ENCODE assay signal across 9 cellular contexts in the genomic region with DNA sequence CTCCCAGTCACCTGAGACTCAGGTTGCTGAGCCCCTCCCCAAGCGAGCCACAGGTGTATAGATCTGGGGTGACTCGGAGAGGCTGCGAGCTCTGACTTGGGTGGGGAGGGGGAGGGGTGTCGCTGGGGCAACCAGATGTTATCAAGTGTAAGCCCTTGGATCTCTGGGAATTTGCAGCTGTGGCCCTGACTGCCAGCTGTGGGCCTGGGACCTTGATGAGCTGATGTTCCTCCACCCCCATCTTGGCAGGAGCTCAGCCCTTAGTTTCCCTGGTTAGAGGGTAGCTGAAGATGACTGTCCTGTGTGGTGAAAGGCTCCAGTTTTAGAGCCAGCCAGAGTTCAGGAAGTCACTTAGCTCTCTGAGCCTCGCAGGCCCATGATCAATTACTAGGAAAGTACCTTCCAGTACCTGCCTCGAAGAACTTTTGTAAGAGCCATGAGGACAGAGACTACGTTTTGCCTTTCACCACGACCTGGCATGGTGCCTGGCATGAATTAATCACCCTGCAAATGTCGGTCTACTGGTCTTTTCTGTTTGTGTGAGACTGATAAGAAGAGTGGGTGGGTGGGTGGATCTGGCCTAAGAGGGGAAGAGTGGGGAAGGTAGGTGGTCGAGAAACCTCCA. TPM values are rescaled to one million over a fixed set of nuclear protein-coding genes. Genes with fewer than 3 reads are reported as not detected.
A peak's percentile ranks its signal among the peaks of the same experiment; 100 is the strongest.
DNase-seq lines count a peak whose midpoint lies in the region; ATAC-seq, FAIRE-seq and TF ChIP-seq lines count a peak whose summit lies in the region.
"Had no signal": no experiment of that assay in that cellular context is flagged by ENCODE, and none has a peak within 500 bp of the region (broad histone marks: within the 10 kb centered on the region; RNA-seq: fewer than 3 reads in every experiment).

No MANE protein-coding gene starts in this region.

- intact Hi-C loops in right cardiac atrium (cut with DNase I), result no loop called here
- intact Hi-C loops in Right ventricle myocardium inferior (cut with DNase I), result no loop called here
- intact Hi-C loops in OCI-LY7 (cut with micrococcal nuclease; ENCODE audit: unreplicated experiment), result no loop called here

- H3K27me3 ChIP-seq in right cardiac atrium (ENCODE audit: control insufficient read depth, insufficient read depth), result no peaks in the 10 kb centered on the region
- H3K27me3 ChIP-seq in keratinocyte (ENCODE audit: control insufficient read depth, extremely low read depth, insufficient read depth, low read length), result no peaks in the 10 kb centered on the region
- no peaks in the 10 kb centered on the region for H3K27me3 ChIP-seq in suprapubic skin

- no TSS peak for BruUV-seq in OCI-LY7 (replicated peaks; lab: Mats Ljungman, UMichigan)

- H3K9me3 ChIP-seq in right cardiac atrium (ENCODE audit: control insufficient read depth, low read length) (no peaks in the 10 kb centered on the region), keratinocyte (ENCODE audit: control insufficient read depth, low read depth, low read length) (no peaks in the 10 kb centered on the region), suprapubic skin (no peaks in the 10 kb centered on the region), OCI-LY7 (ENCODE audit: low read length) (no peaks in the 10 kb centered on the region)

- H3K4me3 ChIP-seq in right cardiac atrium (ENCODE audit: low read length) (no peak overlapping the region), keratinocyte (ENCODE audit: control insufficient read depth in 2 of 3, extremely low read depth in 1 of 3, insufficient read depth in 2 of 3, low read depth in 1 of 3, low read length in 3 of 3) (peak overlapping the region in 2 of 3 experiments; percentile 47 to 53), suprapubic skin (peak overlapping the region; percentile 28), OCI-LY7 (ENCODE audit: low read depth, low read length, poor library complexity, severe bottlenecking) (no peak overlapping the region)

- H3K79me2 ChIP-seq in keratinocyte (ENCODE audit: control insufficient read depth, insufficient read depth, low read length) (peaks cover 55% of the 10 kb centered on the region), OCI-LY7 (ENCODE audit: insufficient read depth, low read depth, low read length) (no peaks in the 10 kb centered on the region)

- H3K36me3 ChIP-seq in keratinocyte (ENCODE audit: control insufficient read depth in 2 of 2, extremely low read depth in 1 of 2, insufficient read depth in 2 of 2, low read length in 2 of 2), result peaks cover 0 to 6% of the 10 kb centered on the region in 2 experiments
- no peaks in the 10 kb centered on the region for H3K36me3 ChIP-seq in suprapubic skin
- no peaks in the 10 kb centered on the region for H3K36me3 ChIP-seq in OCI-LY7 (ENCODE audit: insufficient read depth, low read length)

- no peak for TF ChIP-seq CTCF in keratinocyte (optimal IDR thresholded peaks at IDR 0.05 in 1 of 3, IDR thresholded peaks at IDR 0.05 in 1 of 3, conservative IDR thresholded peaks at IDR 0.05 in 1 of 3; ENCODE audit: extremely low read depth in 1 of 3, insufficient read depth in 2 of 3, low read length in 3 of 3)
- no peak for TF ChIP-seq CTCF in suprapubic skin (IDR thresholded peaks at IDR 0.05)
- TF ChIP-seq CTCF in OCI-LY7 (conservative IDR thresholded peaks at IDR 0.05; ENCODE audit: low read length), result no peak

- H3K9ac ChIP-seq in keratinocyte (ENCODE audit: control insufficient read depth, extremely low read depth, insufficient read depth, low read length), result peak overlapping the region; percentile 90

- WGBS in right cardiac atrium, result 45% methylated on average over 10 of the region's 10 CpGs
- WGBS in suprapubic skin, result 27% methylated on average over 9 of the region's 10 CpGs

- no peak for TF ChIP-seq POLR2A in suprapubic skin (IDR thresholded peaks at IDR 0.05)

- H3K4me1 ChIP-seq in right cardiac atrium (ENCODE audit: control insufficient read depth, insufficient read depth, low read length) (no peaks in the 10 kb centered on the region), keratinocyte (ENCODE audit: control insufficient read depth, extremely low read depth, insufficient read depth, low read length) (peaks cover 80% of the 10 kb centered on the region), suprapubic skin (peaks cover 93% of the 10 kb centered on the region), OCI-LY7 (ENCODE audit: insufficient read depth, low read length, poor library complexity, severe bottlenecking) (no peaks in the 10 kb centered on the region)

- H3K4me2 ChIP-seq in keratinocyte (ENCODE audit: control insufficient read depth, extremely low read depth, insufficient read depth, low read depth, low read length) (peak overlapping the region; percentile 93), OCI-LY7 (ENCODE audit: low read length) (no peak overlapping the region)

- no peaks in the 10 kb centered on the region for H3K9me1 ChIP-seq in keratinocyte (ENCODE audit: control insufficient read depth, extremely low read depth, insufficient read depth, low read length)

- DNase-seq in right cardiac atrium (peak; percentile 51 to 58 (median 57)), Right ventricle myocardium inferior (ENCODE audit: missing footprints) (no peak), keratinocyte (ENCODE audit: low read depth, low spot score) (peak; percentile 82), suprapubic skin (ENCODE audit: low spot score in 2 of 2) (peak in 1 of 2 donors; percentile 85), OCI-LY7 (ENCODE audit: low spot score) (no peak)
- peak; percentile 56 to 69 for DNase-seq in activated T-cell treated with anti-CD3 and anti-CD28 coated beads, Interleukin-2, amount 50 U/mL, for 48 hours

- no peaks in the 10 kb centered on the region for H3K9me2 ChIP-seq in OCI-LY7 (ENCODE audit: insufficient read depth, low read length)

- POLR2A ChIA-PET in OCI-LY7 (lab: Charles Lee), result interaction anchor here (0.7 kb wide), 1 partner anchor 323 kb away, joined by 3 read pairs; no protein-coding TSS in a partner anchor

- H2AFZ ChIP-seq in keratinocyte (ENCODE audit: control insufficient read depth, low read length) (peak overlapping the region; percentile 44), OCI-LY7 (ENCODE audit: low read length) (no peak overlapping the region)

- H3K27ac ChIP-seq in right cardiac atrium (ENCODE audit: low read length) (no peak overlapping the region), keratinocyte (ENCODE audit: control insufficient read depth, insufficient read depth, low read length) (peak overlapping the region; percentile 99), suprapubic skin (peak overlapping the region; percentile 96), OCI-LY7 (ENCODE audit: low read depth, low read length, poor library complexity, severe bottlenecking) (no peak overlapping the region)

- FAIRE-seq in keratinocyte (lab: Jason Lieb, UNC), result peak; percentile 91
- FAIRE-seq: colon had no signal

- H4K20me1 ChIP-seq in keratinocyte (ENCODE audit: control insufficient read depth, extremely low read depth, insufficient read depth, low read length) (no peaks in the 10 kb centered on the region), OCI-LY7 (ENCODE audit: insufficient read depth, low read length) (no peaks in the 10 kb centered on the region)

- dilution Hi-C loops in keratinocyte (cut with MboI; ENCODE audit: extremely low pct_ligation_motif_present, low sequenced_read_pairs), result no loop called here

- ATAC-seq in right cardiac atrium, result peak in 1 of 2 donors; percentile 37
- ATAC-seq in Right ventricle myocardium inferior, result no peak
- no peak for ATAC-seq in HG03159 (IDR thresholded peaks at IDR 0.05; ENCODE audit: unreplicated experiment)
- ATAC-seq in HG03108 (IDR thresholded peaks at IDR 0.05; ENCODE audit: unreplicated experiment), result no peak

- CTCF ChIA-PET in OCI-LY7 (lab: Charles Lee; ENCODE audit: unreplicated experiment), result no interaction called here

- TF ChIP-seq EP300 in suprapubic skin (IDR thresholded peaks at IDR 0.05), result no peak

RNA-seq across cellular contexts. Expression of a gene that starts 55.8 kb away (rescaled TPM):
- total RNA-seq in right cardiac atrium, result 10 to 100 TPM; 29.3 to 54.7 (median 36.4) TPM
- polyA plus RNA-seq in right cardiac atrium, result 20.8 TPM
- 29.8 TPM for total RNA-seq in Right ventricle myocardium inferior
- 32.0 to 97.4 TPM (median 68.4 TPM) in 3 replicates for polyA plus RNA-seq in keratinocyte
- 241 TPM for polyA plus RNA-seq in keratinocyte (2011; ENCODE audit: low read depth)
- 54.2 and 93.1 TPM in 2 replicates for polyA plus RNA-seq in keratinocyte (2011; cell fraction: cytosol; rRNA removed)
- 103 and 117 TPM in 2 replicates for polyA plus RNA-seq in keratinocyte (2011; cell fraction: nucleus; rRNA removed)
- polyA plus RNA-seq in keratinocyte (2012; ENCODE audit: low replicate concordance), result 86.9 and 135 TPM in 2 replicates
- polyA minus RNA-seq in keratinocyte, result 39.1 to 147 TPM (median 82.5 TPM) in 3 replicates
- polyA minus RNA-seq in keratinocyte (2011; cell fraction: cytosol; rRNA and poly(A)+ RNA removed), result 38.0 TPM
- 38.4 and 63.9 TPM in 2 replicates for polyA minus RNA-seq in keratinocyte (2011; cell fraction: nucleus; rRNA and poly(A)+ RNA removed)
- total RNA-seq in suprapubic skin, result 10 to 100 TPM; 47.1 to 68.1 (median 50.7) TPM
- 276 and 282 TPM in 2 replicates for total RNA-seq in OCI-LY7 (2014; rRNA removed; shearing (Covaris generic))
- 321 and 352 TPM in 2 replicates for total RNA-seq in OCI-LY7 (2022)

RNA-seq across cellular contexts. Expression of a gene that starts 56.1 kb away (rescaled TPM):
- 10 to 100 TPM; 14.2 to 19.8 (median 15.4) TPM for total RNA-seq in right cardiac atrium
- polyA plus RNA-seq in right cardiac atrium, result 8.1 TPM
- 11.7 TPM for total RNA-seq in Right ventricle myocardium inferior
- polyA plus RNA-seq in keratinocyte, result 16.2 to 29.0 TPM (median 19.6 TPM) in 3 replicates
- 6.1 TPM for polyA plus RNA-seq in keratinocyte (2011; ENCODE audit: low read depth)
- 8.9 and 15.4 TPM in 2 replicates for polyA plus RNA-seq in keratinocyte (2011; cell fraction: cytosol; rRNA removed)
- polyA plus RNA-seq in keratinocyte (2011; cell fraction: nucleus; rRNA removed), result 43.0 and 45.2 TPM in 2 replicates
- 8.5 and 11.2 TPM in 2 replicates for polyA plus RNA-seq in keratinocyte (2012; ENCODE audit: low replicate concordance)
- polyA minus RNA-seq in keratinocyte, result 9.4 to 37.5 TPM (median 16.7 TPM) in 3 replicates
- 7.9 TPM for polyA minus RNA-seq in keratinocyte (2011; cell fraction: cytosol; rRNA and poly(A)+ RNA removed)
- 21.9 and 48.9 TPM in 2 replicates for polyA minus RNA-seq in keratinocyte (2011; cell fraction: nucleus; rRNA and poly(A)+ RNA removed)
- 10 to 100 TPM in 2 of 4 donors, 1 to 10 TPM in 2; 8.8 to 39.7 (median 18.1) TPM for total RNA-seq in suprapubic skin
- total RNA-seq in OCI-LY7 (2014; rRNA removed; shearing (Covaris generic)), result 72.1 and 91.8 TPM in 2 replicates
- 135 and 136 TPM in 2 replicates for total RNA-seq in OCI-LY7 (2022)

RNA-seq across cellular contexts. Expression of a gene that starts 58.8 kb away (rescaled TPM):
- total RNA-seq in right cardiac atrium, result 10 to 100 TPM; 18.4 to 33.6 (median 24.5) TPM
- polyA plus RNA-seq in right cardiac atrium, result 14.1 TPM
- 24.7 TPM for total RNA-seq in Right ventricle myocardium inferior
- polyA plus RNA-seq in keratinocyte, result 11.2 to 12.0 TPM (median 11.2 TPM) in 3 replicates
- polyA plus RNA-seq in keratinocyte (2011; ENCODE audit: low read depth), result 2.0 TPM
- 14.5 and 17.2 TPM in 2 replicates for polyA plus RNA-seq in keratinocyte (2011; cell fraction: cytosol; rRNA removed)
- polyA plus RNA-seq in keratinocyte (2011; cell fraction: nucleus; rRNA removed), result 12.3 and 14.8 TPM in 2 replicates
- polyA plus RNA-seq in keratinocyte (2012; ENCODE audit: low replicate concordance), result 1.3 and 12.0 TPM in 2 replicates
- polyA minus RNA-seq in keratinocyte, result 9.7 to 19.1 TPM (median 14.7 TPM) in 3 replicates
- polyA minus RNA-seq in keratinocyte (2011; cell fraction: cytosol; rRNA and poly(A)+ RNA removed), result 16.7 TPM
- polyA minus RNA-seq in keratinocyte (2011; cell fraction: nucleus; rRNA and poly(A)+ RNA removed), result 2.8 and 8.0 TPM in 2 replicates
- total RNA-seq in suprapubic skin, result 10 to 100 TPM in 1 of 4 donors, 1 to 10 TPM in 3; 7.4 to 11.4 (median 8.3) TPM
- 0.09 TPM in 1 of 2 replicates, not detected in the other for total RNA-seq in OCI-LY7 (2014; rRNA removed; shearing (Covaris generic))
- total RNA-seq in OCI-LY7 (2022), result not detected in 2 replicates

Comparison
In these comparisons a context has a peak if more than half of its experiments do, and no peak if none do; other contexts are left out.
1. DNase-seq: peak in right cardiac atrium (3 of 3), activated T-cell treated with anti-CD3 and anti-CD28 coated beads, Interleukin-2, amount 50 U/mL, for 48 hours (2 of 2) and keratinocyte (single experiment); none in Right ventricle myocardium inferior (single experiment) and OCI-LY7 (single experiment).
2. H3K27ac ChIP-seq: peak in keratinocyte (single experiment) and suprapubic skin (single experiment); none in right cardiac atrium (single experiment) and OCI-LY7 (single experiment).
3. H3K4me3 ChIP-seq: peak in keratinocyte (2 of 3) and suprapubic skin (single experiment); none in right cardiac atrium (single experiment) and OCI-LY7 (single experiment).
4. RNA of a gene that starts 58.8 kb away (total RNA-seq): 18.4 to 33.6 TPM in right cardiac atrium, 24.7 TPM in Right ventricle myocardium inferior (single experiment) and 7.4 to 11.4 TPM in suprapubic skin; 0.09 TPM in OCI-LY7; every median in the first group is over 4 times any median in the second.